25 cellular contexts compared by ENCODE assay signal in genomic region chr2:240912878-240913809, GRCh38. TPM values are rescaled to one million over a fixed set of nuclear protein-coding genes. Genes with fewer than 3 reads are reported as not detected.
DNase-seq lines count a peak whose midpoint lies in the region; ATAC-seq, FAIRE-seq and TF ChIP-seq lines count a peak whose summit lies in the region.
"Had no signal": no experiment of that assay in that cellular context is flagged by ENCODE, and none has a peak within 500 bp of the region (broad histone marks: within the 10 kb centered on the region; RNA-seq: fewer than 3 reads in every experiment).

No MANE protein-coding gene starts in this region.

- dilution Hi-C loops in mammary epithelial cell (cut with HindIII; ENCODE audit: low sequenced_read_pairs) = no loop called here

- DNase-seq in heart left ventricle = no peak
- DNase-seq in Right ventricle myocardium superior = no peak
- DNase-seq in mammary epithelial cell = peak; percentile 25
- DNase-seq in kidney = peak; percentile 65
- peak in 1 of 2 donors; percentile 51 for DNase-seq in upper lobe of left lung
- DNase-seq in HUDEP-2 (lab: John Stamatoyannopoulos, UW; ENCODE audit: unreplicated experiment in 76 of 76) = no peak
- no peak for DNase-seq in anterior cingulate cortex (lab: John Stamatoyannopoulos, UW)
- DNase-seq: activated B cell treated with CpG ODN at 0.5 μM for 24 hours; activated CD8-positive, alpha-beta T cell treated with anti-CD3 and anti-CD28 coated beads, Interleukin-2, amount 10 ng/mL, durations not matched to agents 7 days and 5 days; activated T-cell treated with anti-CD3 and anti-CD28 coated beads, Interleukin-2, amount 50 U/mL, for 4 hours; brain microvascular endothelial cell; DMS 273 treated with DMSO at 0.1 percent for 48 hours; glutamatergic neuron; mesendoderm; MV-4-11; natural killer cell; NCI-H2029 treated with DMSO at 0.1 percent for 48 hours; NCI-H446 treated with DMSO at 0.1 percent for 48 hours; stimulated activated CD4-positive, alpha-beta T cell treated with anti-CD3 and anti-CD28 coated beads, Interleukin-12 subunit alpha, Interleukin-12 subunit beta, amount 100 ng/mL, for 4 hours had no signal

- H3K9ac ChIP-seq in mammary epithelial cell (ENCODE audit: insufficient read depth, low read length) = no peak overlapping the region
- peak overlapping the region in 1 of 2 donors; percentile 26 for H3K9ac ChIP-seq in kidney (ENCODE audit: low read length in 2 of 2)

- H3K79me2 ChIP-seq in mammary epithelial cell (ENCODE audit: insufficient read depth, low read length) = no peaks in the 10 kb centered on the region

- peak overlapping the region in 8 of 12 donors; percentile 28 to 65 (median 43) for H3K27ac ChIP-seq in heart left ventricle
- no peak overlapping the region for H3K27ac ChIP-seq in mammary epithelial cell (ENCODE audit: insufficient read depth, low read depth, low read length)
- peak overlapping the region in 1 of 2 donors; percentile 23 for H3K27ac ChIP-seq in kidney (ENCODE audit: low read depth in 2 of 2, low read length in 2 of 2)
- peak overlapping the region; percentile 33 to 69 (median 54) for H3K27ac ChIP-seq in upper lobe of left lung
- H3K27ac ChIP-seq: brain microvascular endothelial cell, epithelial cell of prostate, thoracic aorta had no signal

- H3K27me3 ChIP-seq in heart left ventricle (peaks cover 0 to 30% (median 14%) of the 10 kb centered on the region in 9 donors), mammary epithelial cell (ENCODE audit: insufficient read depth, low read length) (peaks cover 7% of the 10 kb centered on the region), upper lobe of left lung (peaks cover 0 to 5% (median 0%) of the 10 kb centered on the region in 4 donors)

- CTCF ChIA-PET in mammary epithelial cell (lab: Charles Lee; ENCODE audit: low non-redundant PET) = no interaction called here

- 76 to 78% (median 77%) methylated on average over 13 to 21 of the region's 21 CpGs for WGBS in heart left ventricle, 4 donors
- WGBS in mammary epithelial cell (ENCODE audit: low coverage, missing lambda C conversion rate) = 60% methylated on average over 14 of the region's 21 CpGs
- 78 to 84% methylated on average over 13 to 21 of the region's 21 CpGs for WGBS in upper lobe of left lung, 2 donors

- H3K9me3 ChIP-seq in heart left ventricle = no peaks in the 10 kb centered on the region
- no peaks in the 10 kb centered on the region for H3K9me3 ChIP-seq in mammary epithelial cell (replicated peaks; ENCODE audit: insufficient read depth, low read length)
- H3K9me3 ChIP-seq in kidney (ENCODE audit: control insufficient read depth in 1 of 2, low read length in 2 of 2) = no peaks in the 10 kb centered on the region
- no peaks in the 10 kb centered on the region for H3K9me3 ChIP-seq in upper lobe of left lung
- H3K9me3 ChIP-seq: thoracic aorta had no signal

- no peak for FAIRE-seq in kidney (lab: Jason Lieb, UNC)
- FAIRE-seq: A204.1 had no signal

- TF ChIP-seq CTCF in heart left ventricle (IDR thresholded peaks at IDR 0.05) = no peak
- TF ChIP-seq CTCF in mammary epithelial cell (conservative IDR thresholded peaks at IDR 0.05 in 1 of 2, IDR thresholded peaks at IDR 0.05 in 1 of 2; ENCODE audit: extremely low read depth in 1 of 2, insufficient read depth in 1 of 2, low read depth in 1 of 2, low read length in 2 of 2) = no peak
- no peak for TF ChIP-seq CTCF in kidney (IDR thresholded peaks at IDR 0.05; ENCODE audit: borderline replicate concordance, extremely low read depth, insufficient read depth)
- no peak for TF ChIP-seq CTCF in upper lobe of left lung (IDR thresholded peaks at IDR 0.05)

- no peak for TF ChIP-seq POLR2A in heart left ventricle (IDR thresholded peaks at IDR 0.05)
- no peak for TF ChIP-seq POLR2A in upper lobe of left lung (IDR thresholded peaks at IDR 0.05)

- intact Hi-C loops in heart left ventricle (cut with DNase I) = loop anchor here in 3 of 10 donors (5.0 to 10.0 kb wide), 2 partner anchors 79 to 82 kb away; partner anchors contain the start of gene SNED1 (in 2 of the 3)
- intact Hi-C loops in Right ventricle myocardium superior (cut with DNase I) = no loop called here
- intact Hi-C loops in mammary epithelial cell (cut with micrococcal nuclease) = loop anchor here (5.0 kb wide), 1 partner anchor 149 kb away; no protein-coding TSS in a partner anchor
- intact Hi-C loops in kidney (cut with DNase I) = no loop called here

- ATAC-seq in heart left ventricle = no peak
- ATAC-seq in Right ventricle myocardium superior (ENCODE audit: poor library complexity) = no peak
- ATAC-seq in upper lobe of left lung (ENCODE audit: low FRiP score in 2 of 2) = no peak
- no peak for ATAC-seq in HG02763 (IDR thresholded peaks at IDR 0.05; ENCODE audit: unreplicated experiment)
- ATAC-seq: activated CD8-positive, alpha-beta T cell treated with anti-CD3 and anti-CD28 coated beads, Interleukin-2, amount 10 ng/mL, durations not matched to agents 7 days and 5 days; activated T-cell treated with anti-CD3 and anti-CD28 coated beads, Interleukin-2, amount 50 U/mL, for 4 hours; natural killer cell had no signal

- TF ChIP-seq EP300 in upper lobe of left lung (IDR thresholded peaks at IDR 0.05) = no peak

- H3K36me3 ChIP-seq in heart left ventricle = no peaks in the 10 kb centered on the region
- H3K36me3 ChIP-seq in mammary epithelial cell (ENCODE audit: insufficient read depth, low read length) = no peaks in the 10 kb centered on the region
- no peaks in the 10 kb centered on the region for H3K36me3 ChIP-seq in kidney (ENCODE audit: control insufficient read depth in 1 of 2, insufficient read depth in 2 of 2, low read length in 2 of 2)
- H3K36me3 ChIP-seq in upper lobe of left lung = no peaks in the 10 kb centered on the region
- H3K36me3 ChIP-seq: brain microvascular endothelial cell, thoracic aorta had no signal

- H3K4me3 ChIP-seq in heart left ventricle (no peak overlapping the region), mammary epithelial cell (replicated peaks in 1 of 3; ENCODE audit: insufficient read depth in 1 of 3, low read depth in 2 of 3, low read length in 3 of 3) (no peak overlapping the region), kidney (ENCODE audit: low read length in 2 of 2) (no peak overlapping the region), upper lobe of left lung (no peak overlapping the region)

- in situ Hi-C loops in mammary epithelial cell (cut with MboI; ENCODE audit: low sequenced_read_pairs in 2 of 2) = no loop called here

- BruUV-seq in mammary epithelial cell (replicated peaks; lab: Mats Ljungman, UMichigan) = no TSS peak

- no peak overlapping the region for H2AFZ ChIP-seq in mammary epithelial cell (ENCODE audit: low read depth, low read length)

- peaks cover 3 to 45% (median 25%) of the 10 kb centered on the region in 12 donors for H3K4me1 ChIP-seq in heart left ventricle
- H3K4me1 ChIP-seq in mammary epithelial cell (ENCODE audit: insufficient read depth, low read length) = peaks cover 27% of the 10 kb centered on the region
- H3K4me1 ChIP-seq in kidney (ENCODE audit: control insufficient read depth in 1 of 2, insufficient read depth in 1 of 2, low read depth in 1 of 2, low read length in 2 of 2) = peaks cover 7 to 9% of the 10 kb centered on the region in 2 donors
- H3K4me1 ChIP-seq in upper lobe of left lung = peaks cover 21 to 33% (median 26%) of the 10 kb centered on the region in 4 donors

- H3K4me2 ChIP-seq in mammary epithelial cell (ENCODE audit: insufficient read depth, low read depth, low read length) = no peak overlapping the region

- no peaks in the 10 kb centered on the region for H4K20me1 ChIP-seq in mammary epithelial cell (ENCODE audit: insufficient read depth, low read length)

RNA-seq across cellular contexts. Expression of gene CROCC2, which starts 7.0 kb away (rescaled TPM):
- not detected for total RNA-seq in heart left ventricle
- not detected for polyA plus RNA-seq in heart left ventricle
- not detected for total RNA-seq in Right ventricle myocardium superior
- not detected for total RNA-seq in mammary epithelial cell
- polyA plus RNA-seq in mammary epithelial cell = not detected
- polyA minus RNA-seq in mammary epithelial cell = not detected
- 0.13 TPM for total RNA-seq in kidney
- not detected for polyA plus RNA-seq in kidney (ENCODE audit: insufficient read depth, low read depth, low replicate concordance)
- total RNA-seq in upper lobe of left lung = 10 to 100 TPM in 3 of 6 donors, 1 to 10 TPM in 2, under 1 TPM in 1; 0.23 to 17.8 (median 7.6) TPM
- total RNA-seq: activated B cell treated with CpG ODN at 0.5 μM for 24 hours; activated CD8-positive, alpha-beta T cell treated with anti-CD3 and anti-CD28 coated beads, Interleukin-2, amount 10 ng/mL, durations not matched to agents 7 days and 5 days; activated T-cell treated with anti-CD3 and anti-CD28 coated beads, Interleukin-2, amount 50 U/mL, for 4 hours; Right ventricle myocardium inferior; T-helper 1 cell treated with Interleukin-12 subunit alpha and Interleukin-12 subunit beta and Interleukin-4 antibody, amounts not matched to agents 30 ng/mL and 1 ng/mL, for 36 hours; thoracic aorta had no signal

RNA-seq across cellular contexts. Expression of gene MAB21L4, which starts 17.2 kb away (rescaled TPM):
- total RNA-seq in heart left ventricle = under 1 TPM in 1 of 9 donors, not detected in 8; 0.75 TPM
- under 1 TPM in 1 of 2 donors, not detected in 1; 0.10 TPM for polyA plus RNA-seq in heart left ventricle
- not detected for total RNA-seq in Right ventricle myocardium superior
- under 1 TPM; 0.14 to 0.17 TPM for total RNA-seq in mammary epithelial cell
- polyA plus RNA-seq in mammary epithelial cell = 0.29 TPM
- polyA minus RNA-seq in mammary epithelial cell = not detected
- total RNA-seq in kidney = 6.1 TPM
- 28.5 TPM for polyA plus RNA-seq in kidney (ENCODE audit: insufficient read depth, low read depth, low replicate concordance)
- total RNA-seq in upper lobe of left lung = 100 to 1,000 TPM in 1 of 6 donors, 10 to 100 TPM in 5; 11.5 to 117 (median 29.0) TPM
- total RNA-seq: activated B cell treated with CpG ODN at 0.5 μM for 24 hours; activated CD8-positive, alpha-beta T cell treated with anti-CD3 and anti-CD28 coated beads, Interleukin-2, amount 10 ng/mL, durations not matched to agents 7 days and 5 days; activated T-cell treated with anti-CD3 and anti-CD28 coated beads, Interleukin-2, amount 50 U/mL, for 4 hours; natural killer cell; Right ventricle myocardium inferior; T-helper 1 cell treated with Interleukin-12 subunit alpha and Interleukin-12 subunit beta and Interleukin-4 antibody, amounts not matched to agents 30 ng/mL and 1 ng/mL, for 36 hours; thoracic aorta had no signal

RNA-seq across cellular contexts. Expression of gene AGXT, which starts 44.5 kb away (rescaled TPM):
- total RNA-seq in heart left ventricle = not detected
- polyA plus RNA-seq in heart left ventricle = under 1 TPM in 1 of 2 donors, not detected in 1; 0.06 TPM
- total RNA-seq in Right ventricle myocardium superior = not detected
- total RNA-seq in mammary epithelial cell = not detected
- polyA plus RNA-seq in mammary epithelial cell = not detected
- not detected for polyA minus RNA-seq in mammary epithelial cell
- total RNA-seq in kidney = 0.09 TPM
- 12.5 TPM for polyA plus RNA-seq in kidney (ENCODE audit: insufficient read depth, low read depth, low replicate concordance)
- under 1 TPM in 3 of 6 donors, not detected in 3; 0.30 to 0.46 (median 0.44) TPM for total RNA-seq in upper lobe of left lung
- total RNA-seq: activated B cell treated with CpG ODN at 0.5 μM for 24 hours; activated CD8-positive, alpha-beta T cell treated with anti-CD3 and anti-CD28 coated beads, Interleukin-2, amount 10 ng/mL, durations not matched to agents 7 days and 5 days; natural killer cell; Right ventricle myocardium inferior; T-helper 1 cell treated with Interleukin-12 subunit alpha and Interleukin-12 subunit beta and Interleukin-4 antibody, amounts not matched to agents 30 ng/mL and 1 ng/mL, for 36 hours; thoracic aorta had no signal

Comparison
In these comparisons a context has a peak if more than half of its experiments do, and no peak if none do; other contexts are left out.
1. DNase-seq: peak in mammary epithelial cell (single experiment) and kidney (single experiment); none in heart left ventricle (0 of 5), Right ventricle myocardium superior (single experiment), HUDEP-2 (0 of 76) and anterior cingulate cortex (0 of 58).